9 cellular contexts compared by ENCODE assay signal in genomic region chr10:11875499-11876281, GRCh38. TPM values are rescaled to one million over a fixed set of nuclear protein-coding genes. Genes with fewer than 3 reads are reported as not detected.
DNase-seq lines count a peak whose midpoint lies in the region; ATAC-seq and TF ChIP-seq lines count a peak whose summit lies in the region.
"Had no signal": no experiment of that assay in that cellular context is flagged by ENCODE, and none has a peak within 500 bp of the region (broad histone marks: within the 10 kb centered on the region; RNA-seq: fewer than 3 reads in every experiment).

No MANE protein-coding gene starts in this region.

- peaks cover 13% of the 10 kb centered on the region for H3K4me1 Mint-ChIP-seq in activated T-helper 2 cell treated with anti-CD3 and anti-CD28 coated beads, Interferon-gamma antibody, Interleukin-2, Interleukin-4, amounts not matched to agents 10 μg/mL and 5 μg/mL and 100 μg/mL, durations not matched to agents 14 hours and 24 hours and 36 hours (ENCODE audit: low read depth)

- H3K27ac Mint-ChIP-seq in activated T-helper 2 cell treated with anti-CD3 and anti-CD28 coated beads, Interferon-gamma antibody, Interleukin-2, Interleukin-4, amounts not matched to agents 10 μg/mL and 5 μg/mL and 100 μg/mL, durations not matched to agents 14 hours and 24 hours and 36 hours = no peak overlapping the region

- peaks cover 3% of the 10 kb centered on the region; the same call in 1 of the 2 replicates for H4K20me1 ChIP-seq in DND-41 (ENCODE audit: insufficient read depth, low read length)

- H3K4me1 ChIP-seq in DND-41 (ENCODE audit: insufficient read depth, low read length) = peaks cover 22% of the 10 kb centered on the region
- peaks cover 21% of the 10 kb centered on the region for H3K4me1 ChIP-seq in prostate gland (replicated peaks)

- H3K27me3 ChIP-seq in DND-41 (ENCODE audit: insufficient read depth, low read length, poor library complexity) (no peaks in the 10 kb centered on the region), prostate gland (replicated peaks; ENCODE audit: insufficient read depth) (no peaks in the 10 kb centered on the region)
- H3K27me3 ChIP-seq: neutrophil had no signal

- ATAC-seq in DND-41 (ENCODE audit: insufficient read depth, low read depth) (no peak), Right ventricle myocardium inferior (peak; percentile 89), GM18517 (IDR thresholded peaks at IDR 0.05; ENCODE audit: unreplicated experiment) (no peak)

- no peaks in the 10 kb centered on the region for H3K79me2 ChIP-seq in DND-41 (ENCODE audit: insufficient read depth, low read length)

- H3K4me3 ChIP-seq in DND-41 (ENCODE audit: low read depth in 1 of 2, low read length in 2 of 2) (no peak overlapping the region; a peak in 1 of 4 replicates), prostate gland (no peak overlapping the region)

- intact Hi-C loops in Right ventricle myocardium inferior (cut with DNase I) (no loop called here), prostate gland (cut with DNase I) (no loop called here)
- intact Hi-C loops in activated T-helper 2 cell treated with anti-CD3 and anti-CD28 coated beads, Interferon-gamma antibody, Interleukin-2, Interleukin-4, amounts not matched to agents 10 μg/mL and 5 μg/mL and 100 μg/mL, durations not matched to agents 14 hours and 24 hours and 36 hours (cut with micrococcal nuclease) = no loop called here

- no peaks in the 10 kb centered on the region for H3K9me3 Mint-ChIP-seq in activated T-helper 2 cell treated with anti-CD3 and anti-CD28 coated beads, Interferon-gamma antibody, Interleukin-2, Interleukin-4, amounts not matched to agents 10 μg/mL and 5 μg/mL and 100 μg/mL, durations not matched to agents 14 hours and 24 hours and 36 hours

- no peak for TF ChIP-seq POLR2A in prostate gland (IDR thresholded peaks at IDR 0.05)

- peaks cover 32% of the 10 kb centered on the region for H3K27me3 Mint-ChIP-seq in activated T-helper 2 cell treated with anti-CD3 and anti-CD28 coated beads, Interferon-gamma antibody, Interleukin-2, Interleukin-4, amounts not matched to agents 10 μg/mL and 5 μg/mL and 100 μg/mL, durations not matched to agents 14 hours and 24 hours and 36 hours (ENCODE audit: low read depth)

- H3K9me3 ChIP-seq in DND-41 (ENCODE audit: insufficient read depth, low read length, severe bottlenecking) (no peaks in the 10 kb centered on the region), prostate gland (no peaks in the 10 kb centered on the region)
- H3K9me3 ChIP-seq: neutrophil had no signal

- H3K36me3 Mint-ChIP-seq in activated T-helper 2 cell treated with anti-CD3 and anti-CD28 coated beads, Interferon-gamma antibody, Interleukin-2, Interleukin-4, amounts not matched to agents 10 μg/mL and 5 μg/mL and 100 μg/mL, durations not matched to agents 14 hours and 24 hours and 36 hours (ENCODE audit: low read depth) = no peaks in the 10 kb centered on the region

- H3K9ac ChIP-seq in DND-41 (ENCODE audit: low read depth, low read length) = no peak overlapping the region

- H3K36me3 ChIP-seq in DND-41 (ENCODE audit: insufficient read depth, low read length) = no peaks in the 10 kb centered on the region
- no peaks in the 10 kb centered on the region for H3K36me3 ChIP-seq in prostate gland
- H3K36me3 ChIP-seq: neutrophil had no signal

- peak overlapping the region; percentile 56; the same call in 1 of the 2 replicates for H3K4me2 ChIP-seq in DND-41 (ENCODE audit: insufficient read depth, low read length)

- DNase-seq in DND-41 (no peak), T1000 (lab: John Stamatoyannopoulos, UW) (peak; percentile 83), Right ventricle myocardium inferior (ENCODE audit: missing footprints) (peak; percentile 87), prostate gland (ENCODE audit: low spot score) (peak; percentile 91), NCI-H2171 treated with DMSO at 0.1 percent for 48 hours (lab: John Stamatoyannopoulos, UW) (no peak)
- DNase-seq in stimulated activated CD4-positive, alpha-beta T cell treated with anti-CD3 and anti-CD28 coated beads, Interleukin-12 subunit alpha, Interleukin-12 subunit beta, amount 100 ng/mL, for 4 hours = no peak
- no peak for DNase-seq in activated T-helper 2 cell treated with anti-CD3 and anti-CD28 coated beads, Interferon-gamma antibody, Interleukin-2, Interleukin-4, amounts not matched to agents 10 μg/mL and 5 μg/mL and 100 μg/mL, durations not matched to agents 14 hours and 24 hours and 36 hours (ENCODE audit: low spot score)

- WGBS in prostate gland = 46% methylated on average over 17 of the region's 17 CpGs

- no peak overlapping the region; the same call in 1 of the 2 replicates for H2AFZ ChIP-seq in DND-41 (ENCODE audit: low read depth, low read length)

- H3K4me3 Mint-ChIP-seq in activated T-helper 2 cell treated with anti-CD3 and anti-CD28 coated beads, Interferon-gamma antibody, Interleukin-2, Interleukin-4, amounts not matched to agents 10 μg/mL and 5 μg/mL and 100 μg/mL, durations not matched to agents 14 hours and 24 hours and 36 hours (ENCODE audit: low read depth) = no peak overlapping the region

- TF ChIP-seq CTCF in DND-41 (IDR thresholded peaks at IDR 0.05; ENCODE audit: borderline replicate concordance, extremely low read depth, low read length, poor library complexity, severe bottlenecking) (no peak), prostate gland (IDR thresholded peaks at IDR 0.05) (no peak)

- H3K27ac ChIP-seq in DND-41 (ENCODE audit: low read length) = no peak overlapping the region
- H3K27ac ChIP-seq in prostate gland = peak overlapping the region; percentile 85 to 90
- H3K27ac ChIP-seq: neutrophil had no signal

RNA-seq across cellular contexts. Expression of gene PROSER2, which starts 52.5 kb away (rescaled TPM):
- total RNA-seq in Right ventricle myocardium inferior (1.2 TPM), prostate gland (10 to 100 TPM; 24.7 to 39.9 TPM)
- 0.37 and 0.39 TPM in 2 replicates for total RNA-seq in activated T-helper 2 cell treated with anti-CD3 and anti-CD28 coated beads, Interferon-gamma antibody, Interleukin-2, Interleukin-4, amounts not matched to agents 10 μg/mL and 5 μg/mL and 100 μg/mL, durations not matched to agents 14 hours and 24 hours and 36 hours

Comparison
In these comparisons a context has a peak if more than half of its experiments do, and no peak if none do; other contexts are left out.
1. DNase-seq: peak in T1000 (single experiment), Right ventricle myocardium inferior (single experiment) and prostate gland (single experiment); none in DND-41 (single experiment), stimulated activated CD4-positive, alpha-beta T cell treated with anti-CD3 and anti-CD28 coated beads, Interleukin-12 subunit alpha, Interleukin-12 subunit beta, amount 100 ng/mL, for 4 hours (single experiment), NCI-H2171 treated with DMSO at 0.1 percent for 48 hours (single experiment) and activated T-helper 2 cell treated with anti-CD3 and anti-CD28 coated beads, Interferon-gamma antibody, Interleukin-2, Interleukin-4, amounts not matched to agents 10 μg/mL and 5 μg/mL and 100 μg/mL, durations not matched to agents 14 hours and 24 hours and 36 hours (single experiment).
2. RNA of gene PROSER2, which starts 52.5 kb away (total RNA-seq): 24.7 to 39.9 TPM in prostate gland; 1.2 TPM in Right ventricle myocardium inferior (single experiment) and 0.37 to 0.39 TPM in activated T-helper 2 cell treated with anti-CD3 and anti-CD28 coated beads, Interferon-gamma antibody, Interleukin-2, Interleukin-4, amounts not matched to agents 10 μg/mL and 5 μg/mL and 100 μg/mL, durations not matched to agents 14 hours and 24 hours and 36 hours; every median in the first group is over 10 times any median in the second.